8 cellular contexts compared by ENCODE assay signal in the genomic region with DNA sequence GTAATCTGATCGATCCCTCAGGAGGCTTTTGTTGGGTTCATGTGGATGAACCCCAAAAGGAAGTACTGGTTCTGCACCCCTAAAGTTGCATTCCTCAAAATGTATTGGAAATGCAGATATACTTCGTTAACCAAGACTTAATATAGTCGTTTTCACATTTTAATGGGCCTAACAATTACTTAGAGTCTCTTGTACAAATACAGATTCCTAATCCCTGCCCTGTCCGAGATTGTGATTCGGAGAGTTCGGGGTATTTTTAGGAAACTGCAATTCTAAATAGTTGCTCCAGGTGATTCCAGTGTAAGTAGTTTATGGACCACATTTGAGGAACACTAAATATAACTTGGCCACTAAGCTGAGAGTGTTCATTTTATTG. TPM values are rescaled to one million over a fixed set of nuclear protein-coding genes. Genes with fewer than 3 reads are reported as not detected.
A peak's percentile ranks its signal among the peaks of the same experiment; 100 is the strongest.
DNase-seq lines count a peak whose midpoint lies in the region; ATAC-seq and TF ChIP-seq lines count a peak whose summit lies in the region.

No MANE protein-coding gene starts in this region.

- H3K4me3 Mint-ChIP-seq in activated T-cell treated with anti-CD3 and anti-CD28 coated beads, Interleukin-2, amount 50 U/mL, for 24 hours, result peak overlapping the region; percentile 96

- intact Hi-C loops in lower leg skin (cut with DNase I; ENCODE audit: low total_unique reads), result no loop called here

- no peak for TF ChIP-seq EP300 in tibial nerve (IDR thresholded peaks at IDR 0.05)

- H3K36me3 ChIP-seq in adipocyte (ENCODE audit: control insufficient read depth, insufficient read depth, low read length, severe bottlenecking), result peaks cover 15% of the 10 kb centered on the region
- peaks cover 0 to 20% (median 11%) of the 10 kb centered on the region in 3 donors for H3K36me3 ChIP-seq in tibial nerve

- H3K27me3 ChIP-seq in adipocyte (replicated peaks; ENCODE audit: control insufficient read depth, insufficient read depth, low read length) (no peaks in the 10 kb centered on the region), tibial nerve (no peaks in the 10 kb centered on the region)

- H3K4me3 ChIP-seq in adipocyte (ENCODE audit: low read length), result peak overlapping the region; percentile 95
- H3K4me3 ChIP-seq in lower leg skin (ENCODE audit: low read depth, poor library complexity, severe bottlenecking), result peak overlapping the region; percentile 100
- H3K4me3 ChIP-seq in tibial nerve, result peak overlapping the region; percentile 59 to 99 (median 94)

- no peak for ATAC-seq in HG03039 (IDR thresholded peaks at IDR 0.05; ENCODE audit: unreplicated experiment)

- peak overlapping the region; percentile 96 for H3K27ac Mint-ChIP-seq in activated T-cell treated with anti-CD3 and anti-CD28 coated beads, Interleukin-2, amount 50 U/mL, for 24 hours

- H3K9me3 ChIP-seq in adipocyte (ENCODE audit: control insufficient read depth, low read length), result no peaks in the 10 kb centered on the region
- H3K9me3 ChIP-seq in tibial nerve, result no peaks in the 10 kb centered on the region

- H3K27ac ChIP-seq in tibial nerve, result peak overlapping the region in 3 of 4 donors; percentile 84 to 90 (median 86)

- no peaks in the 10 kb centered on the region for H3K9me3 Mint-ChIP-seq in activated T-cell treated with anti-CD3 and anti-CD28 coated beads, Interleukin-2, amount 50 U/mL, for 24 hours

- 14 to 17% methylated on average over 6 of the region's 6 CpGs for WGBS in lower leg skin, 2 donors
- WGBS in tibial nerve, 2 donors, result 13 to 17% methylated on average over 6 of the region's 6 CpGs

- H3K4me1 ChIP-seq in adipocyte (ENCODE audit: control insufficient read depth, insufficient read depth, low read length) (peaks cover 21% of the 10 kb centered on the region), tibial nerve (peaks cover 0 to 27% (median 13%) of the 10 kb centered on the region in 4 donors)

- H3K9ac ChIP-seq in adipocyte (ENCODE audit: low read length), result peak overlapping the region; percentile 97

- TF ChIP-seq CTCF in lower leg skin (IDR thresholded peaks at IDR 0.05), result no peak
- no peak for TF ChIP-seq CTCF in tibial nerve (IDR thresholded peaks at IDR 0.05)

- TF ChIP-seq POLR2A in lower leg skin (IDR thresholded peaks at IDR 0.05), result no peak
- no peak for TF ChIP-seq POLR2A in tibial nerve (IDR thresholded peaks at IDR 0.05)

- H3K27me3 Mint-ChIP-seq in activated T-cell treated with anti-CD3 and anti-CD28 coated beads, Interleukin-2, amount 50 U/mL, for 24 hours, result no peaks in the 10 kb centered on the region

- peaks cover 39% of the 10 kb centered on the region for H3K36me3 Mint-ChIP-seq in activated T-cell treated with anti-CD3 and anti-CD28 coated beads, Interleukin-2, amount 50 U/mL, for 24 hours (ENCODE audit: low read depth)

- no peak for DNase-seq in activated T-cell treated with anti-CD3 and anti-CD28 coated beads, Interleukin-2, amount 50 U/mL, for 24 hours
- no peak for DNase-seq in activated T-cell treated with anti-CD3 and anti-CD28 coated beads, Interleukin-2, amount 50 U/mL, for 1 hour
- no peak for DNase-seq in adipocyte (ENCODE audit: low read depth)
- no peak for DNase-seq in lower leg skin (ENCODE audit: low spot score in 2 of 2)
- DNase-seq in tibial nerve (ENCODE audit: low spot score in 2 of 2), result no peak
- DNase-seq in NCI-H748 (lab: John Stamatoyannopoulos, UW; ENCODE audit: unreplicated experiment), result no peak
- no peak for DNase-seq in mucosa of gallbladder (ENCODE audit: low spot score)

- H3K4me1 Mint-ChIP-seq in activated T-cell treated with anti-CD3 and anti-CD28 coated beads, Interleukin-2, amount 50 U/mL, for 24 hours (ENCODE audit: low read depth), result peaks cover 38% of the 10 kb centered on the region

RNA-seq across cellular contexts. Expression of a gene that starts 0.8 kb away (rescaled TPM):
- total RNA-seq in lower leg skin (10 to 100 TPM in 2 of 4 donors, 1 to 10 TPM in 2; 8.5 to 21.2 (median 13.3) TPM), tibial nerve (10 to 100 TPM; 13.8 to 40.4 (median 28.6) TPM), mucosa of gallbladder (17.8 TPM)
